ENCODE assay signal across 8 cellular contexts in the genomic region with DNA sequence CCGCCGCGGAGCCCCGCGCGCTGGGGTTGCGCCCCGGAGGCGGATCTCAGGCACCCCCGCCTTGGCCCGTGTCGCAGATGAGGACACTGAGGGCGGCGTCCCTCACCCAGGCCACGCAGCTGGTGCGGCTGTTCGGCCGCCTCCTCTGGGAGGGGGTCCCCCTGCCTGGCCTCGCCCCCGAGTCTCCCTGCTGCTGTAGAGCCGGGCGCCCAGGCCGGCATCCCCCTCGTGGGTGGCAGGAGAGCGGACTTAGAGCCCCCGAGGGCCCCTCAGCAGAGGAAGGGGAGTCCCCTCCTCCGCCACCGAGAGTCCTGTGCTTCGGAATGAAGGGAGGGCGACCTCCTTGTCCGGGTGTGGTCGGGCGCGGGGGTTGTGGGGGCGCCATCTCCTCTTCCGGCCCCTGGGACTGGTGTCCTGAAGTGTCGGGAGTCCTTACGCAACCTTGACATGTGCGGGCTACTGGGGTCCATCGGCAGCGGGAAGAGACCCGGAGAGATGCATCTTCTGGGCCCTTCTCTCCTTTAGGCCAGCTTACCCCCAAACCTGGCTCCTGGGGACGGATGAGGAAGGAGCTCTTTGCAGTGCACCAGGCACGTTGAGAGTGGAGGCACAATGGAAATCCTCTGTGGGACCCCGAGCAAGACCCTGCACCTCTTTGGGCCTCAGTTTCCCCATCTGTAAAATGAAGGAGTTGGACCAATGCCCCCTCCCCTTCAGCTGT. TPM values are rescaled to one million over a fixed set of nuclear protein-coding genes. Genes with fewer than 3 reads are reported as not detected.
DNase-seq lines count a peak whose midpoint lies in the region; ATAC-seq and TF ChIP-seq lines count a peak whose summit lies in the region.

No MANE protein-coding gene starts in this region.

- H4K20me1 ChIP-seq in BLaER1: no peaks in the 10 kb centered on the region
- peaks cover 3% of the 10 kb centered on the region; the same call in 1 of the 2 replicates for H4K20me1 ChIP-seq in GM23338 (replicated peaks; ENCODE audit: insufficient read depth)

- TF ChIP-seq CTCF in GM23338 (conservative IDR thresholded peaks at IDR 0.05; ENCODE audit: low read depth in 2 of 2): no peak
- no peak for TF ChIP-seq CTCF in natural killer cell (IDR thresholded peaks at IDR 0.05)

- H2AFZ ChIP-seq in GM23338: peak overlapping the region; percentile 98

- H3K9ac ChIP-seq in BLaER1: peak overlapping the region; percentile 68
- peak overlapping the region; percentile 42 for H3K9ac ChIP-seq in endocrine pancreas (ENCODE audit: control insufficient read depth, insufficient read depth, low read length)

- peak; percentile 64 for DNase-seq in GM23338 (ENCODE audit: low spot score)
- DNase-seq in natural killer cell: peak; percentile 35
- no peak for DNase-seq in NCI-H2029 (lab: John Stamatoyannopoulos, UW)
- no peak for DNase-seq in COLO829 (ENCODE audit: low spot score)

- H3K4me3 Mint-ChIP-seq in GM23338: peak overlapping the region; percentile 72
- H3K4me3 Mint-ChIP-seq in natural killer cell: peak overlapping the region; percentile 97

- H3K27ac Mint-ChIP-seq in GM23338: no peak overlapping the region
- H3K27ac Mint-ChIP-seq in natural killer cell: peak overlapping the region; percentile 45 to 85

- H3K9me3 ChIP-seq in BLaER1: peaks cover 8% of the 10 kb centered on the region
- H3K9me3 ChIP-seq in endocrine pancreas (ENCODE audit: control insufficient read depth, low read length): no peaks in the 10 kb centered on the region

- H3K36me3 ChIP-seq in BLaER1 (no peaks in the 10 kb centered on the region), GM23338 (ENCODE audit: insufficient read depth) (no peaks in the 10 kb centered on the region), endocrine pancreas (ENCODE audit: control insufficient read depth, insufficient read depth, low read length) (no peaks in the 10 kb centered on the region)

- H3K4me2 ChIP-seq in BLaER1 (peak overlapping the region; percentile 91), GM23338 (peak overlapping the region; percentile 90)

- no peaks in the 10 kb centered on the region for H3K79me2 ChIP-seq in GM23338 (replicated peaks; ENCODE audit: insufficient read depth)

- H3F3A ChIP-seq in GM23338 (replicated peaks; ENCODE audit: low read depth): no peaks in the 10 kb centered on the region

- H3K4me1 Mint-ChIP-seq in GM23338 (no peaks in the 10 kb centered on the region; the same call in 2 of the 3 replicates), natural killer cell (peaks cover 6 to 10% of the 10 kb centered on the region in 2 donors)

- H3K27ac ChIP-seq in BLaER1 (peak overlapping the region; percentile 24; the same call in 1 of the 2 replicates), GM23338 (ENCODE audit: low read depth) (no peak overlapping the region)

- H3K4me1 ChIP-seq in BLaER1 (peaks cover 9% of the 10 kb centered on the region), GM23338 (ENCODE audit: insufficient read depth) (peaks cover 5% of the 10 kb centered on the region; the same call in 1 of the 2 replicates), endocrine pancreas (ENCODE audit: control insufficient read depth, insufficient read depth, low read length) (no peaks in the 10 kb centered on the region)

- ATAC-seq in GM23338: peak; percentile 46
- ATAC-seq in SK-N-SH treated with all-trans-retinoic acid at 6 μM for 48 hours: peak; percentile 26
- peak in 2 of 3 donors; percentile 8 to 16 for ATAC-seq in natural killer cell
- ATAC-seq in GM18868 (IDR thresholded peaks at IDR 0.05; ENCODE audit: unreplicated experiment): no peak

- H3K9me3 Mint-ChIP-seq in GM23338: peaks cover 15% of the 10 kb centered on the region; the same call in 2 of the 3 replicates
- no peaks in the 10 kb centered on the region for H3K9me3 Mint-ChIP-seq in natural killer cell

- peaks cover 44% of the 10 kb centered on the region for H3K27me3 Mint-ChIP-seq in GM23338 (ENCODE audit: insufficient read depth, low read depth, poor library complexity)
- no peaks in the 10 kb centered on the region for H3K27me3 Mint-ChIP-seq in natural killer cell (ENCODE audit: low read depth in 2 of 2)

- H3K4me3 ChIP-seq in BLaER1: peak overlapping the region; percentile 74
- peak overlapping the region; percentile 68 for H3K4me3 ChIP-seq in GM23338
- no peak overlapping the region for H3K4me3 ChIP-seq in endocrine pancreas (ENCODE audit: control insufficient read depth, insufficient read depth, low read length)

- H3K27me3 ChIP-seq in BLaER1 (peaks cover 13% of the 10 kb centered on the region; the same call in 1 of the 2 replicates), GM23338 (ENCODE audit: insufficient read depth) (peaks cover 50% of the 10 kb centered on the region), endocrine pancreas (ENCODE audit: control insufficient read depth, insufficient read depth, low read length) (no peaks in the 10 kb centered on the region)

- no peaks in the 10 kb centered on the region for H3K9me2 ChIP-seq in GM23338 (ENCODE audit: insufficient read depth)

- H3K36me3 Mint-ChIP-seq in GM23338 (ENCODE audit: low read depth): no peaks in the 10 kb centered on the region
- no peaks in the 10 kb centered on the region for H3K36me3 Mint-ChIP-seq in natural killer cell

- intact Hi-C loops in natural killer cell (cut with micrococcal nuclease): loop anchor here (1.0 kb wide), 1 partner anchor 221 kb away; no protein-coding TSS in a partner anchor

TF ChIP-seq in GM23338, 12 proteins besides CTCF, POLR2A, EP300 and RAD21 (continues in another document):
- TF ChIP-seq STAT1 (IDR thresholded peaks at IDR 0.05; ENCODE audit: unreplicated experiment) (no peak), EZH2 (IDR thresholded peaks at IDR 0.05; ENCODE audit: low read depth, unreplicated experiment) (peak; percentile 65), CREB1 (CRISPR knock-in tag; IDR thresholded peaks at IDR 0.05; ENCODE audit: low read depth) (no peak)

TF ChIP-seq in SK-N-SH treated with all-trans-retinoic acid at 6 μM for 48 hours, 23 proteins besides CTCF, POLR2A, EP300 and RAD21:
- TF ChIP-seq ISL1 (CRISPR knock-in tag; IDR thresholded peaks at IDR 0.05) (no peak), ZFP3 (CRISPR knock-in tag; IDR thresholded peaks at IDR 0.05) (no peak)
TF ChIP-seq in SK-N-SH treated with all-trans-retinoic acid at 6 μM for 48 hours: peak in this region for 0.

RNA-seq across cellular contexts. Expression of gene EXOSC2, which starts 11.7 kb away (rescaled TPM):
- 77.7 and 80.3 TPM in 2 replicates for total RNA-seq in GM23338 (2014; rRNA removed; shearing (Covaris generic))
- polyA plus RNA-seq in GM23338 (2016; fragmentation: Nextera tagmentation; extraction: Ambion mirVana): 35.1 and 37.6 TPM in 2 replicates
- 10 to 100 TPM; 40.7 to 49.0 (median 47.1) TPM for total RNA-seq in natural killer cell

RNA-seq across cellular contexts. Expression of gene PRDM12, which starts 17.5 kb away (rescaled TPM):
- total RNA-seq in GM23338 (2014; rRNA removed; shearing (Covaris generic)): 0.78 TPM in 1 of 2 replicates, not detected in the other
- polyA plus RNA-seq in GM23338 (2016; fragmentation: Nextera tagmentation; extraction: Ambion mirVana): 0.11 and 0.14 TPM in 2 replicates
- total RNA-seq in natural killer cell: under 1 TPM in 2 of 3 donors, not detected in 1; 0.09 to 0.15 TPM

Comparison
In these comparisons a context has a peak if more than half of its experiments do, and no peak if none do; other contexts are left out.
1. DNase-seq: peak in GM23338 (single experiment) and natural killer cell (single experiment); none in NCI-H2029 (single experiment) and COLO829 (single experiment).